22 cellular contexts compared by ENCODE assay signal in genomic region chr11:64510759-64511158, GRCh38. TPM values are rescaled to one million over a fixed set of nuclear protein-coding genes. Genes with fewer than 3 reads are reported as not detected.
"Had no signal": no experiment of that assay in that cellular context is flagged by ENCODE, and none has a peak within 500 bp of the region (broad histone marks: within the 10 kb centered on the region; RNA-seq: fewer than 3 reads in every experiment).

No MANE protein-coding gene starts in this region.

- H3K36me3 ChIP-seq: MG63, SJSA1 had no signal

- H3K4me1 ChIP-seq: SJSA1 had no signal

- DNase-seq: Karpas-422, KG1, MG63, NCI-H1092, NCI-H1105 treated with DMSO at 0.1 percent for 48 hours, NCI-H1417 treated with DMSO at 0.1 percent for 48 hours, NCI-H146, NCI-H1694 treated with DMSO at 0.1 percent for 48 hours, NCI-H2029, NCI-H2081 treated with DMSO at 0.1 percent for 48 hours, NCI-H2171, NCI-H226, NCI-H446, NCI-H510A, NCI-H524 treated with DMSO at 0.1 percent for 48 hours, NCI-H69, NCI-H774, Right ventricle myocardium superior, RPMI8226, SIG-M5 had no signal

- H3K9me3 ChIP-seq: MG63, SJSA1 had no signal

- H3K27ac ChIP-seq: SJSA1, SK-N-MC had no signal

- H3K4me3 ChIP-seq: MG63, SJSA1, SK-N-MC had no signal

RNA-seq across cellular contexts. Expression of gene SLC22A11, which starts 45.0 kb away (rescaled TPM):
- total RNA-seq: Right ventricle myocardium superior, SJSA1 had no signal
